ENCODE assay signal across 8 cellular contexts in genomic region chr2:230220347-230220969, GRCh38. TPM values are rescaled to one million over a fixed set of nuclear protein-coding genes. Genes with fewer than 3 reads are reported as not detected.
DNase-seq lines count a peak whose midpoint lies in the region; ATAC-seq, FAIRE-seq and TF ChIP-seq lines count a peak whose summit lies in the region.

No MANE protein-coding gene starts in this region.

- H3K4me1 ChIP-seq in HAP-1 (peaks cover 2% of the 10 kb centered on the region), right atrium auricular region (peaks cover 0 to 25% of the 10 kb centered on the region in 2 donors), small intestine (ENCODE audit: control insufficient read depth in 2 of 2, insufficient read depth in 1 of 2, low read depth in 1 of 2, low read length in 1 of 2) (peaks cover 2 to 18% of the 10 kb centered on the region in 2 donors)

- no peak for TF ChIP-seq CTCF in VCaP (conservative IDR thresholded peaks at IDR 0.05)
- no peak for TF ChIP-seq CTCF in right atrium auricular region (IDR thresholded peaks at IDR 0.05)

- H3K27ac ChIP-seq in VCaP (peak overlapping the region; percentile 71), right atrium auricular region (peak overlapping the region; percentile 75), small intestine (ENCODE audit: low read depth in 1 of 2, low read length in 1 of 2) (peak overlapping the region; percentile 89 to 92)

- in situ Hi-C loops in HAP-1 (cut with MboI; ENCODE audit: low sequenced_read_pairs) = no loop called here

- H3K9me3 ChIP-seq in HAP-1 (no peaks in the 10 kb centered on the region), right atrium auricular region (no peaks in the 10 kb centered on the region), small intestine (ENCODE audit: control insufficient read depth, low read depth) (no peaks in the 10 kb centered on the region)

- FAIRE-seq in small intestine (lab: Jason Lieb, UNC) = no peak

- ATAC-seq in GM19328 (IDR thresholded peaks at IDR 0.05; ENCODE audit: unreplicated experiment) = no peak

- H3K4me3 ChIP-seq in HAP-1 = peak overlapping the region; percentile 41
- H3K4me3 ChIP-seq in right atrium auricular region = peak overlapping the region; percentile 61 to 65
- peak overlapping the region in 1 of 2 donors; percentile 54 for H3K4me3 ChIP-seq in small intestine (ENCODE audit: low read depth in 1 of 2, low read length in 2 of 2)

- H3K36me3 ChIP-seq in HAP-1 (replicated peaks) = no peaks in the 10 kb centered on the region
- H3K36me3 ChIP-seq in right atrium auricular region = peaks cover 6% of the 10 kb centered on the region
- H3K36me3 ChIP-seq in small intestine (ENCODE audit: control insufficient read depth in 2 of 2, insufficient read depth in 2 of 2, low read length in 2 of 2) = peaks cover 2 to 6% of the 10 kb centered on the region in 2 donors

- no peak for DNase-seq in HAP-1 (ENCODE audit: low spot score in 2 of 2)
- DNase-seq in right atrium auricular region (ENCODE audit: low spot score) = no peak
- DNase-seq in small intestine = no peak
- no peak for DNase-seq in NCI-H1417 treated with DMSO at 0.1 percent for 48 hours (lab: John Stamatoyannopoulos, UW)
- no peak for DNase-seq in dermis blood vessel endothelial cell
- DNase-seq in KG1 (lab: John Stamatoyannopoulos, UW) = no peak

- WGBS in small intestine, 3 donors = 100% methylated on average over 1 of the region's 1 CpG

- H3K27me3 ChIP-seq in HAP-1 (ENCODE audit: low read depth) (no peaks in the 10 kb centered on the region), right atrium auricular region (no peaks in the 10 kb centered on the region), small intestine (ENCODE audit: control insufficient read depth in 2 of 2, insufficient read depth in 2 of 2, low read length in 2 of 2) (no peaks in the 10 kb centered on the region)

RNA-seq across cellular contexts. Expression of gene SP110, which starts 0.7 kb away (rescaled TPM):
- total RNA-seq in right atrium auricular region (10 to 100 TPM in 1 of 2 donors, 1 to 10 TPM in 1; 7.5 to 10.3 TPM), dermis blood vessel endothelial cell (5.3 and 7.4 TPM in 2 replicates)
- 10 to 100 TPM; 11.2 to 13.7 (median 11.9) TPM for polyA plus RNA-seq in small intestine

RNA-seq across cellular contexts. Expression of gene SP140, which starts 5.1 kb away (rescaled TPM):
- total RNA-seq in right atrium auricular region (under 1 TPM; 0.26 to 0.55 TPM), dermis blood vessel endothelial cell (0.09 TPM in 1 of 2 replicates, not detected in the other)
- polyA plus RNA-seq in small intestine = 1 to 10 TPM in 2 of 3 donors, not detected in 1; 1.5 to 3.0 TPM
